ENCODE assay signal across 14 cellular contexts in genomic region chr7:137940656-137941518, GRCh38.
DNase-seq lines count a peak whose midpoint lies in the region; ATAC-seq and TF ChIP-seq lines count a peak whose summit lies in the region.
"Had no signal": no experiment of that assay in that cellular context is flagged by ENCODE, and none has a peak within 500 bp of the region (broad histone marks: within the 10 kb centered on the region; RNA-seq: fewer than 3 reads in every experiment).

No MANE protein-coding gene starts in this region.

- H3K9me3 Mint-ChIP-seq in T-cell, result no peaks in the 10 kb centered on the region
- no peaks in the 10 kb centered on the region for H3K9me3 Mint-ChIP-seq in CD4-positive, alpha-beta T cell
- H3K9me3 Mint-ChIP-seq: activated naive CD8-positive, alpha-beta T cell treated with anti-CD3 and anti-CD28 coated beads, Interleukin-2, amount 10 ng/mL, durations not matched to agents 7 days and 5 days; stimulated activated naive CD8-positive, alpha-beta T cell treated with anti-CD3 and anti-CD28 coated beads, Interleukin-15, Interleukin-2, amounts not matched to agents 100 ng/mL and 50 ng/mL, for 24 hours had no signal

- peak overlapping the region; percentile 37 for H3K27ac Mint-ChIP-seq in T-helper 17 cell
- H3K27ac Mint-ChIP-seq in T-cell, result no peak overlapping the region
- no peak overlapping the region for H3K27ac Mint-ChIP-seq in CD4-positive, alpha-beta T cell
- H3K27ac Mint-ChIP-seq: stimulated activated naive CD8-positive, alpha-beta T cell treated with anti-CD3 and anti-CD28 coated beads, Interleukin-15, Interleukin-2, amounts not matched to agents 100 ng/mL and 50 ng/mL, for 24 hours had no signal

- H3K36me3 ChIP-seq in right lobe of liver, result no peaks in the 10 kb centered on the region
- no peaks in the 10 kb centered on the region for H3K36me3 ChIP-seq in thoracic aorta

- intact Hi-C loops in right lobe of liver (cut with DNase I) (no loop called here), sciatic nerve (cut with DNase I) (no loop called here)
- intact Hi-C loops in CD4-positive, alpha-beta T cell (cut with DNase I, micrococcal nuclease), result no loop called here

- no peaks in the 10 kb centered on the region for H3K9me3 ChIP-seq in T-helper 17 cell (ENCODE audit: control insufficient read depth, low read length, poor library complexity, severe bottlenecking)
- no peaks in the 10 kb centered on the region for H3K9me3 ChIP-seq in right lobe of liver
- no peaks in the 10 kb centered on the region for H3K9me3 ChIP-seq in thoracic aorta
- no peaks in the 10 kb centered on the region for H3K9me3 ChIP-seq in CD4-positive, alpha-beta T cell (ENCODE audit: control insufficient read depth, low read length)
- H3K9me3 ChIP-seq: psoas muscle had no signal

- H3K27me3 Mint-ChIP-seq in T-helper 17 cell, result no peaks in the 10 kb centered on the region
- no peaks in the 10 kb centered on the region for H3K27me3 Mint-ChIP-seq in T-cell
- no peaks in the 10 kb centered on the region for H3K27me3 Mint-ChIP-seq in CD4-positive, alpha-beta T cell
- H3K27me3 Mint-ChIP-seq: activated naive CD8-positive, alpha-beta T cell treated with anti-CD3 and anti-CD28 coated beads, Interleukin-2, amount 10 ng/mL, durations not matched to agents 7 days and 5 days; stimulated activated naive CD8-positive, alpha-beta T cell treated with anti-CD3 and anti-CD28 coated beads, Interleukin-15, Interleukin-2, amounts not matched to agents 100 ng/mL and 50 ng/mL, for 24 hours had no signal

- TF ChIP-seq CTCF in epithelial cell of esophagus (IDR thresholded peaks at IDR 0.05; ENCODE audit: insufficient read depth, low read depth, low read length, missing control alignments), result no peak
- peak in 1 of 4 donors; percentile 8 for TF ChIP-seq CTCF in right lobe of liver (IDR thresholded peaks at IDR 0.05)
- no peak for TF ChIP-seq CTCF in thoracic aorta (IDR thresholded peaks at IDR 0.05)
- no peak for TF ChIP-seq CTCF in CD4-positive, alpha-beta T cell (IDR thresholded peaks at IDR 0.05)

- H3K4me3 Mint-ChIP-seq in T-helper 17 cell (no peak overlapping the region), T-cell (no peak overlapping the region)
- H3K4me3 Mint-ChIP-seq in CD4-positive, alpha-beta T cell, result no peak overlapping the region
- H3K4me3 Mint-ChIP-seq: activated naive CD8-positive, alpha-beta T cell treated with anti-CD3 and anti-CD28 coated beads, Interleukin-2, amount 10 ng/mL, durations not matched to agents 7 days and 5 days; stimulated activated naive CD8-positive, alpha-beta T cell treated with anti-CD3 and anti-CD28 coated beads, Interleukin-15, Interleukin-2, amounts not matched to agents 100 ng/mL and 50 ng/mL, for 24 hours had no signal

- no peak overlapping the region for H3K27ac ChIP-seq in right lobe of liver
- H3K27ac ChIP-seq in thoracic aorta, result peak overlapping the region; percentile 29 to 73
- H3K27ac ChIP-seq in CD4-positive, alpha-beta T cell (ENCODE audit: low read depth, low read length), result no peak overlapping the region
- H3K27ac ChIP-seq: psoas muscle, VCaP had no signal

- WGBS in right lobe of liver (ENCODE audit: insufficient coverage, low coverage, low lambda C conversion rate, missing lambda C conversion rate), result 67% methylated on average over 10 of the region's 11 CpGs

- TF ChIP-seq POLR2A in right lobe of liver (IDR thresholded peaks at IDR 0.05), result no peak

- POLR2A ChIA-PET in T-cell (lab: Charles Lee), result no interaction called here
- POLR2A ChIA-PET in CD4-positive, alpha-beta T cell (lab: Charles Lee), result no interaction called here

- ATAC-seq in T-helper 17 cell (no peak), right lobe of liver (peak; percentile 70 to 78 (median 75)), thoracic aorta (ENCODE audit: insufficient number of reproducible peaks, low FRiP score, low read depth) (peak; percentile 44), sciatic nerve (no peak), T-cell (replicated peaks in 1 of 4) (no peak)
- ATAC-seq in CD4-positive, alpha-beta T cell (ENCODE audit: poor library complexity), result no peak
- ATAC-seq: psoas muscle had no signal

- CTCF ChIA-PET in T-cell (lab: Charles Lee), result interaction anchor here in 1 of 2 donors (2.1 kb wide), 1 partner anchor 68 kb away, joined by 5 read pairs; no protein-coding TSS in a partner anchor
- CTCF ChIA-PET in CD4-positive, alpha-beta T cell (lab: Charles Lee), result interaction anchor here (1.3 to 1.8 kb wide), 2 partner anchors 61 to 68 kb away, joined by 4 to 5 read pairs; partner anchors contain the start of gene CREB3L2

- H3K4me3 ChIP-seq in epithelial cell of esophagus (ENCODE audit: low read length), result no peak overlapping the region
- H3K4me3 ChIP-seq in right lobe of liver, result no peak overlapping the region
- peak overlapping the region; percentile 10 for H3K4me3 ChIP-seq in thoracic aorta
- H3K4me3 ChIP-seq: psoas muscle had no signal

- H3K4me1 ChIP-seq in right lobe of liver, result peaks cover 0 to 42% (median 5%) of the 10 kb centered on the region in 4 donors
- peaks cover 53 to 85% of the 10 kb centered on the region in 2 donors for H3K4me1 ChIP-seq in thoracic aorta (ENCODE audit: control insufficient read depth in 1 of 2, low read depth in 2 of 2)

- H3K36me3 Mint-ChIP-seq in T-helper 17 cell (ENCODE audit: low read depth), result no peaks in the 10 kb centered on the region
- H3K36me3 Mint-ChIP-seq in T-cell, result peaks cover 9% of the 10 kb centered on the region
- H3K36me3 Mint-ChIP-seq in CD4-positive, alpha-beta T cell (ENCODE audit: low read depth), result no peaks in the 10 kb centered on the region

- no peaks in the 10 kb centered on the region for H3K27me3 ChIP-seq in right lobe of liver
- no peaks in the 10 kb centered on the region for H3K27me3 ChIP-seq in thoracic aorta (replicated peaks; ENCODE audit: insufficient read depth)
- H3K27me3 ChIP-seq in CD4-positive, alpha-beta T cell (ENCODE audit: control insufficient read depth, insufficient read depth, low read length), result no peaks in the 10 kb centered on the region

- DNase-seq in T-helper 17 cell, result no peak
- DNase-seq in epithelial cell of esophagus (ENCODE audit: low read depth), result peak; percentile 38
- peak in 1 of 3 donors; percentile 60 for DNase-seq in right lobe of liver
- no peak for DNase-seq in thoracic aorta (ENCODE audit: low spot score)
- no peak for DNase-seq in sciatic nerve (ENCODE audit: low spot score)
- DNase-seq in T-cell, result no peak
- no peak for DNase-seq in CD4-positive, alpha-beta T cell
- DNase-seq: activated naive CD8-positive, alpha-beta T cell treated with anti-CD3 and anti-CD28 coated beads, Interleukin-2, amount 10 ng/mL, durations not matched to agents 7 days and 5 days; effector CD8-positive, alpha-beta T cell; hippocampal formation; NCI-H1930; psoas muscle had no signal

- H3K4me1 Mint-ChIP-seq in T-helper 17 cell (peaks cover 12% of the 10 kb centered on the region), T-cell (peaks cover 6 to 8% (median 7%) of the 10 kb centered on the region in 3 donors)
- H3K4me1 Mint-ChIP-seq in CD4-positive, alpha-beta T cell (ENCODE audit: low read depth), result peaks cover 8% of the 10 kb centered on the region

Comparison
In these comparisons a context has a peak if more than half of its experiments do, and no peak if none do; other contexts are left out.
1. ATAC-seq: peak in right lobe of liver (4 of 4) and thoracic aorta (single experiment); none in T-helper 17 cell (single experiment), sciatic nerve (single experiment), T-cell (0 of 4) and CD4-positive, alpha-beta T cell (single experiment).
2. H3K27ac ChIP-seq: peak in thoracic aorta (2 of 2); none in right lobe of liver (0 of 3) and CD4-positive, alpha-beta T cell (single experiment).